ENCODE assay signal across 1 cellular context in genomic region chr3:128197855-128198254, GRCh38.
TF ChIP-seq lines count a peak whose summit lies in the region.

No MANE protein-coding gene starts in this region.

TF ChIP-seq in HepG2, 621 proteins besides CTCF, POLR2A, EP300 and RAD21 (continued from another document):
- TF ChIP-seq ZNF281 (CRISPR knock-in tag; IDR thresholded peaks at IDR 0.05; ENCODE audit: borderline replicate concordance), result peak; percentile 60
- TF ChIP-seq U2AF2 (IDR thresholded peaks at IDR 0.05; ENCODE audit: low read depth, low read length), result no peak
- no peak for TF ChIP-seq ZSCAN31 (CRISPR knock-in tag; IDR thresholded peaks at IDR 0.05; ENCODE audit: low read depth)
- TF ChIP-seq ZNF761 (CRISPR knock-in tag; conservative IDR thresholded peaks at IDR 0.05), result no peak
- no peak for TF ChIP-seq ZNF17 (CRISPR knock-in tag; IDR thresholded peaks at IDR 0.05)
- TF ChIP-seq HDAC2 (CRISPR knock-in tag; IDR thresholded peaks at IDR 0.05), result no peak
- peak; percentile 44; the same call in 1 of the 2 replicates for TF ChIP-seq SOX5 (CRISPR knock-in tag; IDR thresholded peaks at IDR 0.05; ENCODE audit: borderline replicate concordance)
- TF ChIP-seq XRCC5 (optimal IDR thresholded peaks at IDR 0.05; ENCODE audit: low read length), result peak; percentile 32
- TF ChIP-seq E2F1 (CRISPR knock-in tag; IDR thresholded peaks at IDR 0.05), result no peak
- no peak for TF ChIP-seq ZNF337 (CRISPR knock-in tag; IDR thresholded peaks at IDR 0.05; ENCODE audit: borderline replicate concordance, low read depth)
- no peak for TF ChIP-seq ZNF274 (CRISPR knock-in tag; IDR thresholded peaks at IDR 0.05)
- 0 out of 2 replicates have a peak, but pooled peaks have one; percentile 14 for TF ChIP-seq SALL1 (CRISPR knock-in tag; IDR thresholded peaks at IDR 0.05)
- TF ChIP-seq SOX6 (IDR thresholded peaks at IDR 0.05), result no peak
- peak; percentile 43; the same call in 1 of the 2 replicates for TF ChIP-seq SOX6 (CRISPR knock-in tag; IDR thresholded peaks at IDR 0.05)
- no peak for TF ChIP-seq MIXL1 (CRISPR knock-in tag; IDR thresholded peaks at IDR 0.05)
- no peak for TF ChIP-seq ZSCAN20 (CRISPR knock-in tag; IDR thresholded peaks at IDR 0.05; ENCODE audit: borderline replicate concordance)
- no peak for TF ChIP-seq SOX13 (IDR thresholded peaks at IDR 0.05)
- TF ChIP-seq SOX13 (CRISPR knock-in tag; conservative IDR thresholded peaks at IDR 0.05 in 1 of 2, IDR thresholded peaks at IDR 0.05 in 1 of 2), result peak in 1 of 2 experiments; percentile 56; a peak in 1 of 4 replicates
- TF ChIP-seq NCOA1 (CRISPR knock-in tag; IDR thresholded peaks at IDR 0.05), result no peak
